1 cellular context compared by ENCODE assay signal in the genomic region with DNA sequence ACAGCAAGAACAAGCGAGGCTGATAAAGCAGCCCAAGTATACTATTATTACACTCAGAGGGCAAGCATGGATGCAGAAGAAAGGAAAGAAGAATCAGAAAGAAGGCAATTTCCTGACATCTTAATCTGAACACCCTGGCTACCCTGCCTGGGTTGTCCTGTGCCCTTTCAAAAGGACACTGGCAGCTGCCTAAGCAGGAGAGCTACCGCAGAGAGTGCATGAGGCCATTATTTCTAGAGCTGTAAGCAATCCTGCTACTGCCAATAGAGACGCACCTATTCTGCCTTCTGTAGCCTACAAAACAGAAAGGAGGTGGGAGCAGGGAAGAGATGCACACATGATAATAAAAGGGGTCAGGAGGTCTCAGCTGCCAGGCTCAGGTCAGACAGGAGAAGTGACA.
TF ChIP-seq lines count a peak whose summit lies in the region.

No MANE protein-coding gene starts in this region.

TF ChIP-seq in WTC11, 78 proteins besides CTCF, POLR2A, EP300 and RAD21 (continued from another document):
- TF ChIP-seq, protein P1, sequence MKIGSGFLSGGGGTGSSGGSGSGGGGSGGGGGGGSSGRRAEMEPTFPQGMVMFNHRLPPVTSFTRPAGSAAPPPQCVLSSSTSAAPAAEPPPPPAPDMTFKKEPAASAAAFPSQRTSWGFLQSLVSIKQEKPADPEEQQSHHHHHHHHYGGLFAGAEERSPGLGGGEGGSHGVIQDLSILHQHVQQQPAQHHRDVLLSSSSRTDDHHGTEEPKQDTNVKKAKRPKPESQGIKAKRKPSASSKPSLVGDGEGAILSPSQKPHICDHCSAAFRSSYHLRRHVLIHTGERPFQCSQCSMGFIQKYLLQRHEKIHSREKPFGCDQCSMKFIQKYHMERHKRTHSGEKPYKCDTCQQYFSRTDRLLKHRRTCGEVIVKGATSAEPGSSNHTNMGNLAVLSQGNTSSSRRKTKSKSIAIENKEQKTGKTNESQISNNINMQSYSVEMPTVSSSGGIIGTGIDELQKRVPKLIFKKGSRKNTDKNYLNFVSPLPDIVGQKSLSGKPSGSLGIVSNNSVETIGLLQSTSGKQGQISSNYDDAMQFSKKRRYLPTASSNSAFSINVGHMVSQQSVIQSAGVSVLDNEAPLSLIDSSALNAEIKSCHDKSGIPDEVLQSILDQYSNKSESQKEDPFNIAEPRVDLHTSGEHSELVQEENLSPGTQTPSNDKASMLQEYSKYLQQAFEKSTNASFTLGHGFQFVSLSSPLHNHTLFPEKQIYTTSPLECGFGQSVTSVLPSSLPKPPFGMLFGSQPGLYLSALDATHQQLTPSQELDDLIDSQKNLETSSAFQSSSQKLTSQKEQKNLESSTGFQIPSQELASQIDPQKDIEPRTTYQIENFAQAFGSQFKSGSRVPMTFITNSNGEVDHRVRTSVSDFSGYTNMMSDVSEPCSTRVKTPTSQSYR (CRISPR knock-in tag; IDR thresholded peaks at IDR 0.05), result no peak
- TF ChIP-seq TCF7 (CRISPR knock-in tag; IDR thresholded peaks at IDR 0.05; ENCODE audit: low read depth), result no peak
